2 cellular contexts compared by ENCODE assay signal in the genomic region with DNA sequence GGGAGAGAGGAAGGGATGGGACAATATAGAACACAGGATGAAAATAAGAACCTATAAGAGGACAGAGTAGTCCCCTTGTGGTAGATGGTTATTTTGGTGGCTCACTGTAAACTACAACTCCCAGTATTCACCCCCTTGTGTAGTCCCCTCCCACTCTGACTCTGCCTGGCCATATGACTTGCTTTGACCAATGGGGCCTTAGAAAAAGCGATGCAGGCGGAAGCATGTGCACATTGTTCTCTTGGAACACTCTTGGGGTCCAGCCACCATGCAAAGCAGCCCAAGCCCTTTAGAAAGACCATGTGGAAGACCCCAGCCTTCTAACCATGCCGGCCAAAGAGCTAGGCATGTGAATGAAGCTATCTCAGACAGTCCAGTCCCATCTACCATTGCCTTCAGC.
TF ChIP-seq lines count a peak whose summit lies in the region.

No MANE protein-coding gene starts in this region.

TF ChIP-seq in GM23338, 12 proteins besides CTCF, POLR2A, EP300 and RAD21 (continued from another document):
- TF ChIP-seq, protein P1, sequence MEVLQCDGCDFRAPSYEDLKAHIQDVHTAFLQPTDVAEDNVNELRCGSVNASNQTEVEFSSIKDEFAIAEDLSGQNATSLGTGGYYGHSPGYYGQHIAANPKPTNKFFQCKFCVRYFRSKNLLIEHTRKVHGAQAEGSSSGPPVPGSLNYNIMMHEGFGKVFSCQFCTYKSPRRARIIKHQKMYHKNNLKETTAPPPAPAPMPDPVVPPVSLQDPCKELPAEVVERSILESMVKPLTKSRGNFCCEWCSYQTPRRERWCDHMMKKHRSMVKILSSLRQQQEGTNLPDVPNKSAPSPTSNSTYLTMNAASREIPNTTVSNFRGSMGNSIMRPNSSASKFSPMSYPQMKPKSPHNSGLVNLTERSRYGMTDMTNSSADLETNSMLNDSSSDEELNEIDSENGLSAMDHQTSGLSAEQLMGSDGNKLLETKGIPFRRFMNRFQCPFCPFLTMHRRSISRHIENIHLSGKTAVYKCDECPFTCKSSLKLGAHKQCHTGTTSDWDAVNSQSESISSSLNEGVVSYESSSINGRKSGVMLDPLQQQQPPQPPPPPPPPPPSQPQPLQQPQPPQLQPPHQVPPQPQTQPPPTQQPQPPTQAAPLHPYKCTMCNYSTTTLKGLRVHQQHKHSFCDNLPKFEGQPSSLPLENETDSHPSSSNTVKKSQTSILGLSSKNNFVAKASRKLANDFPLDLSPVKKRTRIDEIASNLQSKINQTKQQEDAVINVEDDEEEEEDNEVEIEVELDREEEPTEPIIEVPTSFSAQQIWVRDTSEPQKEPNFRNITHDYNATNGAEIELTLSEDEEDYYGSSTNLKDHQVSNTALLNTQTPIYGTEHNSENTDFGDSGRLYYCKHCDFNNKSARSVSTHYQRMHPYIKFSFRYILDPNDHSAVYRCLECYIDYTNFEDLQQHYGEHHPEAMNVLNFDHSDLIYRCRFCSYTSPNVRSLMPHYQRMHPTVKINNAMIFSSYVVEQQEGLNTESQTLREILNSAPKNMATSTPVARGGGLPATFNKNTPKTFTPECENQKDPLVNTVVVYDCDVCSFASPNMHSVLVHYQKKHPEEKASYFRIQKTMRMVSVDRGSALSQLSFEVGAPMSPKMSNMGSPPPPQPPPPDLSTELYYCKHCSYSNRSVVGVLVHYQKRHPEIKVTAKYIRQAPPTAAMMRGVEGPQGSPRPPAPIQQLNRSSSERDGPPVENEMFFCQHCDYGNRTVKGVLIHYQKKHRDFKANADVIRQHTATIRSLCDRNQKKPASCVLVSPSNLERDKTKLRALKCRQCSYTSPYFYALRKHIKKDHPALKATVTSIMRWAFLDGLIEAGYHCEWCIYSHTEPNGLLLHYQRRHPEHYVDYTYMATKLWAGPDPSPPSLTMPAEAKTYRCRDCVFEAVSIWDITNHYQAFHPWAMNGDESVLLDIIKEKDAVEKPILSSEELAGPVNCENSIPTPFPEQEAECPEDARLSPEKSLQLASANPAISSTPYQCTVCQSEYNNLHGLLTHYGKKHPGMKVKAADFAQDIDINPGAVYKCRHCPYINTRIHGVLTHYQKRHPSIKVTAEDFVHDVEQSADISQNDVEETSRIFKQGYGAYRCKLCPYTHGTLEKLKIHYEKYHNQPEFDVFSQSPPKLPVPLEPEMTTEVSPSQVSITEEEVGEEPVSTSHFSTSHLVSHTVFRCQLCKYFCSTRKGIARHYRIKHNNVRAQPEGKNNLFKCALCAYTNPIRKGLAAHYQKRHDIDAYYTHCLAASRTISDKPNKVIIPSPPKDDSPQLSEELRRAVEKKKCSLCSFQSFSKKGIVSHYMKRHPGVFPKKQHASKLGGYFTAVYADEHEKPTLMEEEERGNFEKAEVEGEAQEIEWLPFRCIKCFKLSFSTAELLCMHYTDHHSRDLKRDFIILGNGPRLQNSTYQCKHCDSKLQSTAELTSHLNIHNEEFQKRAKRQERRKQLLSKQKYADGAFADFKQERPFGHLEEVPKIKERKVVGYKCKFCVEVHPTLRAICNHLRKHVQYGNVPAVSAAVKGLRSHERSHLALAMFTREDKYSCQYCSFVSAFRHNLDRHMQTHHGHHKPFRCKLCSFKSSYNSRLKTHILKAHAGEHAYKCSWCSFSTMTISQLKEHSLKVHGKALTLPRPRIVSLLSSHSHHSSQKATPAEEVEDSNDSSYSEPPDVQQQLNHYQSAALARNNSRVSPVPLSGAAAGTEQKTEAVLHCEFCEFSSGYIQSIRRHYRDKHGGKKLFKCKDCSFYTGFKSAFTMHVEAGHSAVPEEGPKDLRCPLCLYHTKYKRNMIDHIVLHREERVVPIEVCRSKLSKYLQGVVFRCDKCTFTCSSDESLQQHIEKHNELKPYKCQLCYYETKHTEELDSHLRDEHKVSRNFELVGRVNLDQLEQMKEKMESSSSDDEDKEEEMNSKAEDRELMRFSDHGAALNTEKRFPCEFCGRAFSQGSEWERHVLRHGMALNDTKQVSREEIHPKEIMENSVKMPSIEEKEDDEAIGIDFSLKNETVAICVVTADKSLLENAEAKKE (CRISPR knock-in tag; IDR thresholded peaks at IDR 0.05) = no peak
- no peak for TF ChIP-seq NANOG (IDR thresholded peaks at IDR 0.05; ENCODE audit: borderline replicate concordance)

TF ChIP-seq in WTC11, 78 proteins besides CTCF, POLR2A, EP300 and RAD21 (continued from another document):
- TF ChIP-seq, protein P2, sequence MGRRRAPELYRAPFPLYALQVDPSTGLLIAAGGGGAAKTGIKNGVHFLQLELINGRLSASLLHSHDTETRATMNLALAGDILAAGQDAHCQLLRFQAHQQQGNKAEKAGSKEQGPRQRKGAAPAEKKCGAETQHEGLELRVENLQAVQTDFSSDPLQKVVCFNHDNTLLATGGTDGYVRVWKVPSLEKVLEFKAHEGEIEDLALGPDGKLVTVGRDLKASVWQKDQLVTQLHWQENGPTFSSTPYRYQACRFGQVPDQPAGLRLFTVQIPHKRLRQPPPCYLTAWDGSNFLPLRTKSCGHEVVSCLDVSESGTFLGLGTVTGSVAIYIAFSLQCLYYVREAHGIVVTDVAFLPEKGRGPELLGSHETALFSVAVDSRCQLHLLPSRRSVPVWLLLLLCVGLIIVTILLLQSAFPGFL (CRISPR knock-in tag; IDR thresholded peaks at IDR 0.05; ENCODE audit: borderline replicate concordance) = no peak
- TF ChIP-seq, protein P3, sequence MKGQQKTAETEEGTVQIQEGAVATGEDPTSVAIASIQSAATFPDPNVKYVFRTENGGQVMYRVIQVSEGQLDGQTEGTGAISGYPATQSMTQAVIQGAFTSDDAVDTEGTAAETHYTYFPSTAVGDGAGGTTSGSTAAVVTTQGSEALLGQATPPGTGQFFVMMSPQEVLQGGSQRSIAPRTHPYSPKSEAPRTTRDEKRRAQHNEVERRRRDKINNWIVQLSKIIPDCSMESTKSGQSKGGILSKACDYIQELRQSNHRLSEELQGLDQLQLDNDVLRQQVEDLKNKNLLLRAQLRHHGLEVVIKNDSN (CRISPR knock-in tag; IDR thresholded peaks at IDR 0.05) = peak; percentile 83
- TF ChIP-seq SMAD4 (CRISPR knock-in tag; IDR thresholded peaks at IDR 0.05) (no peak), CREB1 (CRISPR knock-in tag; IDR thresholded peaks at IDR 0.05) (no peak), MXD4 (CRISPR knock-in tag; IDR thresholded peaks at IDR 0.05; ENCODE audit: borderline replicate concordance) (no peak)
- TF ChIP-seq, protein P4, sequence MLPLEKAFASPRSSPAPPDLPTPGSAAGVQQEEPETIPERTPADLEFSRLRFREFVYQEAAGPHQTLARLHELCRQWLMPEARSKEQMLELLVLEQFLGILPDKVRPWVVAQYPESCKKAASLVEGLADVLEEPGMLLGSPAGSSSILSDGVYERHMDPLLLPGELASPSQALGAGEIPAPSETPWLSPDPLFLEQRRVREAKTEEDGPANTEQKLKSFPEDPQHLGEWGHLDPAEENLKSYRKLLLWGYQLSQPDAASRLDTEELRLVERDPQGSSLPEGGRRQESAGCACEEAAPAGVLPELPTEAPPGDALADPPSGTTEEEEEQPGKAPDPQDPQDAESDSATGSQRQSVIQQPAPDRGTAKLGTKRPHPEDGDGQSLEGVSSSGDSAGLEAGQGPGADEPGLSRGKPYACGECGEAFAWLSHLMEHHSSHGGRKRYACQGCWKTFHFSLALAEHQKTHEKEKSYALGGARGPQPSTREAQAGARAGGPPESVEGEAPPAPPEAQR (CRISPR knock-in tag; IDR thresholded peaks at IDR 0.05) = no peak
- TF ChIP-seq, protein P5, sequence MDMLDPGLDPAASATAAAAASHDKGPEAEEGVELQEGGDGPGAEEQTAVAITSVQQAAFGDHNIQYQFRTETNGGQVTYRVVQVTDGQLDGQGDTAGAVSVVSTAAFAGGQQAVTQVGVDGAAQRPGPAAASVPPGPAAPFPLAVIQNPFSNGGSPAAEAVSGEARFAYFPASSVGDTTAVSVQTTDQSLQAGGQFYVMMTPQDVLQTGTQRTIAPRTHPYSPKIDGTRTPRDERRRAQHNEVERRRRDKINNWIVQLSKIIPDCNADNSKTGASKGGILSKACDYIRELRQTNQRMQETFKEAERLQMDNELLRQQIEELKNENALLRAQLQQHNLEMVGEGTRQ (CRISPR knock-in tag; IDR thresholded peaks at IDR 0.05) = peak; percentile 90
